Comparison of ENCODE assay signal across 13 cellular contexts in the genomic region with DNA sequence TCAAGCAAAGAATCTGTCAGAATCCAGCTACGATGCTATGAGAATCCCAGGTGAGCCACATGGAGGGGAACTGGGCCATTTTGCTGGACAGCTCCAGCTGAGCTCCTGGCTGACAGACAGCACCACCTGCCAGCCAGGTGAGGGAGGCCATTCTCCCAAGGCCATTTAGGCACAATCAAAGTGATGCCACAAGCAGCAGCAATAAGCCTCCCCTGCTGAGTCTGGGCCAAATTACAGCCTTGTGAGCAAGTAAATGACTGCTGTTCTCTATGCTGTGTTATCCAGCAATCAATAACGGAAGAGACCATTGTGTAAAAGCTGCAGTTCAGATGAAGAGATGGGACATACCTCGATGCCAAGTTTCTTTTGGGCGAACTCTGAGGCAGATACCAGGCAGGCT. TPM values are rescaled to one million over a fixed set of nuclear protein-coding genes. Genes with fewer than 3 reads are reported as not detected.
DNase-seq lines count a peak whose midpoint lies in the region; ATAC-seq and TF ChIP-seq lines count a peak whose summit lies in the region.
"Had no signal": no experiment of that assay in that cellular context is flagged by ENCODE, and none has a peak within 500 bp of the region (broad histone marks: within the 10 kb centered on the region; RNA-seq: fewer than 3 reads in every experiment).

No MANE protein-coding gene starts in this region.

- no peaks in the 10 kb centered on the region for H3K9me2 ChIP-seq in OCI-LY7 (ENCODE audit: insufficient read depth, low read length)

- no peaks in the 10 kb centered on the region for H3K79me2 ChIP-seq in OCI-LY7 (ENCODE audit: insufficient read depth, low read depth, low read length)

- H3K36me3 ChIP-seq in OCI-LY7 (ENCODE audit: insufficient read depth, low read length): no peaks in the 10 kb centered on the region

- ATAC-seq in HG03342 (IDR thresholded peaks at IDR 0.05; ENCODE audit: unreplicated experiment) (no peak), HG02885 (IDR thresholded peaks at IDR 0.05; ENCODE audit: poor library complexity, unreplicated experiment) (no peak)
- ATAC-seq: activated CD8-positive, alpha-beta T cell treated with anti-CD3 and anti-CD28 coated beads for 36 hours had no signal

- CTCF ChIA-PET in OCI-LY7 (lab: Charles Lee; ENCODE audit: unreplicated experiment): interaction anchor here (0.6 kb wide), 1 partner anchor 49 kb away, joined by 3 read pairs; no protein-coding TSS in a partner anchor

- no peaks in the 10 kb centered on the region for H3K9me3 ChIP-seq in OCI-LY7 (ENCODE audit: low read length)

- no peak overlapping the region for H3K27ac ChIP-seq in OCI-LY7 (ENCODE audit: low read depth, low read length, poor library complexity, severe bottlenecking)

- no peaks in the 10 kb centered on the region for H4K20me1 ChIP-seq in OCI-LY7 (ENCODE audit: insufficient read depth, low read length)

- intact Hi-C loops in OCI-LY7 (cut with micrococcal nuclease; ENCODE audit: unreplicated experiment): no loop called here

- POLR2A ChIA-PET in OCI-LY7 (lab: Charles Lee): no interaction called here

- BruUV-seq in OCI-LY7 (replicated peaks; lab: Mats Ljungman, UMichigan): no TSS peak

- DNase-seq in DMS79 (lab: John Stamatoyannopoulos, UW): peak; percentile 33
- DNase-seq in NCI-H187 (lab: John Stamatoyannopoulos, UW): peak; percentile 14 to 59
- peak; percentile 5 for DNase-seq in OCI-LY7 (ENCODE audit: low spot score)
- DNase-seq in islet precursor cell: peak; percentile 68
- DNase-seq in stimulated activated CD4-positive, alpha-beta T cell treated with anti-CD3 and anti-CD28 coated beads, Interleukin-2, amount 100 ng/mL, for 24 hours: no peak
- no peak for DNase-seq in HK-2 (ENCODE audit: unreplicated experiment)
- DNase-seq: activated CD8-positive, alpha-beta T cell treated with anti-CD3 and anti-CD28 coated beads for 36 hours; IMR-90; occipital lobe; stimulated activated CD4-positive, alpha-beta T cell treated with anti-CD3 and anti-CD28 coated beads, Interleukin-15, amount 100 ng/mL, for 24 hours; T-helper 1 cell had no signal

- no peak overlapping the region for H2AFZ ChIP-seq in OCI-LY7 (ENCODE audit: low read length)

- no peaks in the 10 kb centered on the region for H3K4me1 ChIP-seq in OCI-LY7 (ENCODE audit: insufficient read depth, low read length, poor library complexity, severe bottlenecking)

- no peak overlapping the region for H3K4me3 ChIP-seq in OCI-LY7 (ENCODE audit: low read depth, low read length, poor library complexity, severe bottlenecking)

- 0 out of 2 replicates have a peak, but pooled peaks have one; percentile 16 for TF ChIP-seq CTCF in OCI-LY7 (conservative IDR thresholded peaks at IDR 0.05; ENCODE audit: low read length)

- H3K4me2 ChIP-seq in OCI-LY7 (ENCODE audit: low read length): no peak overlapping the region

RNA-seq across cellular contexts. Expression of gene SCGN, which starts 14.1 kb away (rescaled TPM):
- total RNA-seq in OCI-LY7 (2014; rRNA removed; shearing (Covaris generic)): not detected in 2 replicates
- total RNA-seq in OCI-LY7 (2022): not detected in 2 replicates
- total RNA-seq: activated CD8-positive, alpha-beta T cell treated with anti-CD3 and anti-CD28 coated beads for 36 hours; IMR-90 had no signal

Comparison
In these comparisons a context has a peak if more than half of its experiments do, and no peak if none do; other contexts are left out.
1. DNase-seq: peak in DMS79 (single experiment), NCI-H187 (2 of 2), OCI-LY7 (single experiment) and islet precursor cell (single experiment); none in stimulated activated CD4-positive, alpha-beta T cell treated with anti-CD3 and anti-CD28 coated beads, Interleukin-2, amount 100 ng/mL, for 24 hours (0 of 2) and HK-2 (single experiment).